ENCODE assay signal across 1 cellular context in the genomic region with DNA sequence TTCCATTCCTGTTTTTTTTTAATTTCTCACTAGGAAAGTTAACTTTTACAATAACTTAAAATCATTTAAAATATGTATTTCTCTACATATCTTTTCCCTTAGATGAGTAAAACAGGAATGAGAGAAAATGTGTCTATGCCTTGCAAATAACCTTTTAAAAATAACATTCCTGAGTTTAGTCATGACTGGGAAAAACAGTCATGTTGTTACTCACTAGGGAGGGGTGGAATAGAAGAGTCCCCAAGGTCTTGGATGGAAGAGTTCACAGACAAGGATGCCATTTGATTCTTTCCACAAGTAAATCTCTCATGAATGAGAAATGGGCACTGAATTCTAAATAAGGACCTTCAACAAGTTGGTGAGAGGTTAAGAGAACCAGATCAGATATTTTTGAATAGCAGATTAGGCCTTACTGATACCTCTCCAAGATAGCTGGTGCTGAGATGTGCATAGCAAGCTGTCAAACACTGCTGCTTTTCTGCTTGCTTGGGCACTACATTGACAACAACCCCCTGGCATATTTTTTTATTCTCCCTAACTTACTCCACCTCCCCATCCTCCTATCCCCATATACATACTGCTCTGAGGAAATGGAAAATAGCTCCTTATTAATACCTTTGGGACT.
TF ChIP-seq lines count a peak whose summit lies in the region.

No MANE protein-coding gene starts in this region.

TF ChIP-seq in IMR-90, 13 proteins besides CTCF, POLR2A, EP300 and RAD21:
- no peak for TF ChIP-seq RCOR1 (IDR thresholded peaks at IDR 0.05; ENCODE audit: insufficient replicate concordance, low read length)
- peak; percentile 37; the same call in 1 of the 2 replicates for TF ChIP-seq FOS (IDR thresholded peaks at IDR 0.05; ENCODE audit: low read depth, low read length)
- 0 out of 2 replicates have a peak, but pooled peaks have one; percentile 41 for TF ChIP-seq MAZ (IDR thresholded peaks at IDR 0.05; ENCODE audit: borderline replicate concordance, low read depth, low read length)
- TF ChIP-seq SMC3 (IDR thresholded peaks at IDR 0.05; ENCODE audit: low read depth, low read length): no peak; the same call in 1 of the 2 replicates
- peak; percentile 47; the same call in 1 of the 2 replicates for TF ChIP-seq MAFK (IDR thresholded peaks at IDR 0.05; ENCODE audit: low read depth, low read length)
